In the genomic region with DNA sequence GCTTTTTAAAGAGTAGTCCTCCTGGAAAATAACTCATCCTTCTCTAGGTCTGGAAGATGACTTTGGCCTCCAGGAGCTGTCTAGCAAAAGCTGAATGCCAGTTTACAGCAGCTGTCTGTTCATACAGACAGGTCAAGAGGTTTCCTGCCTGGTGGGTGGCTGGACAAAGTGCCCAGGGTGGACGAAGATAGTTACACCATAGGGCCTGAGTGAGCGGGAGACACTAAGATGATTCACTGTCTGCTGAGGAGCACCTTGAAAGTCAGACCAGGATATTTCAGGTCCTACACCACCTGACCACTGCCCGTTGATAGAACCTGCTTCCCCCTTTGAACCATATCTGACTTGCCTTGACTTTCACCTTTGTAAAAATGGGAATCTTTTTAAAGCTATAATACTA, we compare ENCODE assay signal across 29 cellular contexts.
"Had no signal": no experiment of that assay in that cellular context is flagged by ENCODE, and none has a peak within 500 bp of the region (broad histone marks: within the 10 kb centered on the region; RNA-seq: fewer than 3 reads in every experiment).

No MANE protein-coding gene starts in this region.

- H3K4me3 ChIP-seq: ascending aorta, PC-9 had no signal

- H2AFZ ChIP-seq: PC-9 had no signal

- DNase-seq: activated CD4-positive, alpha-beta T cell treated with anti-CD3 and anti-CD28 coated beads for 36 hours; activated CD4-positive, alpha-beta T cell treated with anti-CD3 and anti-CD28 coated beads, Interleukin-2, amount 10 ng/mL, durations not matched to agents 7 days and 5 days; activated CD4-positive, alpha-beta T cell treated with anti-CD3 and anti-CD28 coated beads, Interleukin-2, amount 50 U/mL, for 48 hours; activated CD8-positive, alpha-beta memory T cell treated with anti-CD3 and anti-CD28 coated beads for 24 hours; activated CD8-positive, alpha-beta memory T cell treated with anti-CD3 and anti-CD28 coated beads, Interleukin-2, amount 10 ng/mL, durations not matched to agents 7 days and 5 days; activated CD8-positive, alpha-beta memory T cell treated with anti-CD3 and anti-CD28 coated beads, Interleukin-2, amount 50 U/mL, for 48 hours; activated effector memory CD4-positive, alpha-beta T cell treated with anti-CD3 and anti-CD28 coated beads, Interleukin-2, amount 50 U/mL, for 16 hours; activated naive CD4-positive, alpha-beta T cell; activated naive CD8-positive, alpha-beta T cell treated with anti-CD3 and anti-CD28 coated beads, Interleukin-2, amount 10 ng/mL, durations not matched to agents 7 days and 5 days; activated T-cell treated with anti-CD3 and anti-CD28 coated beads, Interleukin-2, amount 50 U/mL, for 1 hour; activated T-cell treated with anti-CD3 and anti-CD28 coated beads, Interleukin-2, amount 50 U/mL, for 72 hours; amygdala; NCI-H1092 treated with DMSO at 0.1 percent for 48 hours; NCI-H1417; NCI-H146; NCI-H187; NCI-H2029 treated with DMSO at 0.1 percent for 48 hours; NCI-H2107; NCI-H2171; NCI-H510A; NCI-H526; NCI-H748 treated with DMSO at 0.1 percent for 48 hours; PC-9; SIG-M5; T-cell; T-helper 17 cell; WERI-Rb-1 had no signal

- H3K36me3 ChIP-seq: ascending aorta, WERI-Rb-1 had no signal

- H3K27me3 ChIP-seq: ascending aorta had no signal

- H3K27ac ChIP-seq: ascending aorta, PC-9, RWPE1, WERI-Rb-1 had no signal

- H3K4me2 ChIP-seq: PC-9 had no signal

- H3K9me3 ChIP-seq: ascending aorta had no signal
